37 cellular contexts compared by ENCODE assay signal in genomic region chr4:136336479-136336878, GRCh38.
"Had no signal": no experiment of that assay in that cellular context is flagged by ENCODE, and none has a peak within 500 bp of the region (broad histone marks: within the 10 kb centered on the region; RNA-seq: fewer than 3 reads in every experiment).

No MANE protein-coding gene starts in this region.

- H3K27ac ChIP-seq: adrenal gland, ascending aorta, breast epithelium, cardiac muscle cell, colonic mucosa, dorsolateral prefrontal cortex, WERI-Rb-1 had no signal

- H3K27me3 Mint-ChIP-seq: activated B cell treated with CpG ODN at 0.5 μM for 24 hours; activated CD4-positive, alpha-beta memory T cell treated with anti-CD3 and anti-CD28 coated beads for 36 hours; activated CD4-positive, alpha-beta T cell treated with anti-CD3 and anti-CD28 coated beads for 36 hours; activated CD4-positive, alpha-beta T cell treated with anti-CD3 and anti-CD28 coated beads, Interleukin-2, amount 10 ng/mL, durations not matched to agents 24 days and 14 days; activated CD8-positive, alpha-beta memory T cell treated with anti-CD3 and anti-CD28 coated beads, Interleukin-2, amount 10 ng/mL, durations not matched to agents 7 days and 5 days; activated naive CD4-positive, alpha-beta T cell treated with anti-CD3 and anti-CD28 coated beads, Interleukin-2, amount 50 U/mL, for 24 hours; activated naive CD8-positive, alpha-beta T cell treated with anti-CD3 and anti-CD28 coated beads for 36 hours; activated naive CD8-positive, alpha-beta T cell treated with anti-CD3 and anti-CD28 coated beads, Interleukin-2, amount 50 U/mL, for 24 hours; dendritic cell treated with granulocyte-macrophage colony-stimulating factor and Interleukin-4, amounts not matched to agents 40 ng/mL and 50 ng/mL, for 4 days; T-helper 17 cell had no signal

- DNase-seq: activated B cell treated with CpG ODN at 0.5 μM for 24 hours; activated CD4-positive, alpha-beta memory T cell treated with anti-CD3 and anti-CD28 coated beads for 36 hours; activated CD4-positive, alpha-beta T cell treated with anti-CD3 and anti-CD28 coated beads for 36 hours; activated CD4-positive, alpha-beta T cell treated with anti-CD3 and anti-CD28 coated beads, Interleukin-2, amount 10 ng/mL, durations not matched to agents 24 days and 14 days; activated CD8-positive, alpha-beta memory T cell treated with anti-CD3 and anti-CD28 coated beads, Interleukin-2, amount 10 ng/mL, durations not matched to agents 7 days and 5 days; activated CD8-positive, alpha-beta memory T cell treated with anti-CD3 and anti-CD28 coated beads, Interleukin-2, amount 50 U/mL, for 4 hours; activated CD8-positive, alpha-beta T cell treated with anti-CD3 and anti-CD28 coated beads, Interleukin-2, amount 10 ng/mL, durations not matched to agents 7 days and 5 days; activated effector memory CD4-positive, alpha-beta T cell treated with anti-CD3 and anti-CD28 coated beads, Interleukin-2, amount 50 U/mL, for 16 hours; activated naive CD4-positive, alpha-beta T cell treated with anti-CD3 and anti-CD28 coated beads for 36 hours; activated naive CD8-positive, alpha-beta T cell treated with anti-CD3 and anti-CD28 coated beads for 36 hours; activated naive CD8-positive, alpha-beta T cell treated with anti-CD3 and anti-CD28 coated beads, Interleukin-2, amount 50 U/mL, for 24 hours; activated T-cell treated with anti-CD3 and anti-CD28 coated beads, Interleukin-2, amount 50 U/mL, for 1 hour; activated T-cell treated with anti-CD3 and anti-CD28 coated beads, Interleukin-2, amount 50 U/mL, for 48 hours; adrenal gland; amygdala; central memory CD4-positive, alpha-beta T cell; cerebellar nuclear complex; colonic mucosa; dorsolateral prefrontal cortex; effector memory CD4-positive, alpha-beta T cell; endodermal cell; foreskin fibroblast; T-helper 1 cell; T-helper 17 cell; T1000; WERI-Rb-1 had no signal

- H3K4me3 Mint-ChIP-seq: activated B cell treated with CpG ODN at 0.5 μM for 24 hours; activated CD4-positive, alpha-beta memory T cell treated with anti-CD3 and anti-CD28 coated beads for 36 hours; activated CD4-positive, alpha-beta T cell treated with anti-CD3 and anti-CD28 coated beads for 36 hours; activated CD4-positive, alpha-beta T cell treated with anti-CD3 and anti-CD28 coated beads, Interleukin-2, amount 10 ng/mL, durations not matched to agents 24 days and 14 days; activated CD8-positive, alpha-beta memory T cell treated with anti-CD3 and anti-CD28 coated beads, Interleukin-2, amount 10 ng/mL, durations not matched to agents 7 days and 5 days; activated CD8-positive, alpha-beta T cell treated with anti-CD3 and anti-CD28 coated beads, Interleukin-2, amount 10 ng/mL, durations not matched to agents 7 days and 5 days; activated naive CD4-positive, alpha-beta T cell treated with anti-CD3 and anti-CD28 coated beads for 36 hours; activated naive CD4-positive, alpha-beta T cell treated with anti-CD3 and anti-CD28 coated beads, Interleukin-2, amount 50 U/mL, for 24 hours; activated naive CD8-positive, alpha-beta T cell treated with anti-CD3 and anti-CD28 coated beads for 36 hours; activated naive CD8-positive, alpha-beta T cell treated with anti-CD3 and anti-CD28 coated beads, Interleukin-2, amount 50 U/mL, for 24 hours; activated T-helper 1 cell treated with anti-CD3 and anti-CD28 coated beads, Interleukin-12 subunit alpha, Interleukin-12 subunit beta, Interleukin-2, Interleukin-4 antibody, amounts not matched to agents 30 ng/mL and 10 ng/mL and 1 ng/mL, durations not matched to agents 14 hours and 24 hours and 36 hours; brain; dendritic cell treated with granulocyte-macrophage colony-stimulating factor and Interleukin-4, amounts not matched to agents 40 ng/mL and 50 ng/mL, for 4 days; endodermal cell; T-helper 17 cell; T-helper 2 cell treated with Interferon-gamma antibody and Interleukin-4, amounts not matched to agents 5 μg/mL and 100 μg/mL, for 36 hours had no signal

- H3K4me3 ChIP-seq: adrenal gland, ascending aorta, breast epithelium, cardiac muscle cell, colonic mucosa, dorsolateral prefrontal cortex had no signal

- H3K27ac Mint-ChIP-seq: activated B cell treated with CpG ODN at 0.5 μM for 24 hours; activated CD4-positive, alpha-beta memory T cell treated with anti-CD3 and anti-CD28 coated beads for 36 hours; activated CD4-positive, alpha-beta T cell treated with anti-CD3 and anti-CD28 coated beads for 36 hours; activated CD4-positive, alpha-beta T cell treated with anti-CD3 and anti-CD28 coated beads, Interleukin-2, amount 10 ng/mL, durations not matched to agents 24 days and 14 days; activated CD8-positive, alpha-beta memory T cell treated with anti-CD3 and anti-CD28 coated beads, Interleukin-2, amount 10 ng/mL, durations not matched to agents 7 days and 5 days; activated CD8-positive, alpha-beta T cell treated with anti-CD3 and anti-CD28 coated beads, Interleukin-2, amount 10 ng/mL, durations not matched to agents 7 days and 5 days; activated naive CD4-positive, alpha-beta T cell treated with anti-CD3 and anti-CD28 coated beads for 36 hours; activated naive CD4-positive, alpha-beta T cell treated with anti-CD3 and anti-CD28 coated beads, Interleukin-2, amount 50 U/mL, for 24 hours; activated naive CD8-positive, alpha-beta T cell treated with anti-CD3 and anti-CD28 coated beads for 36 hours; activated naive CD8-positive, alpha-beta T cell treated with anti-CD3 and anti-CD28 coated beads, Interleukin-2, amount 50 U/mL, for 24 hours; activated T-helper 1 cell treated with anti-CD3 and anti-CD28 coated beads, Interleukin-12 subunit alpha, Interleukin-12 subunit beta, Interleukin-2, Interleukin-4 antibody, amounts not matched to agents 30 ng/mL and 10 ng/mL and 1 ng/mL, durations not matched to agents 14 hours and 24 hours and 36 hours; activated T-helper 2 cell treated with anti-CD3 and anti-CD28 coated beads, Interferon-gamma antibody, Interleukin-2, Interleukin-4, amounts not matched to agents 10 μg/mL and 5 μg/mL and 100 μg/mL, durations not matched to agents 14 hours and 24 hours and 36 hours; brain; dendritic cell treated with granulocyte-macrophage colony-stimulating factor and Interleukin-4, amounts not matched to agents 40 ng/mL and 50 ng/mL, for 4 days; endodermal cell; T-helper 17 cell; T-helper 2 cell treated with Interferon-gamma antibody and Interleukin-4, amounts not matched to agents 5 μg/mL and 100 μg/mL, for 36 hours had no signal

- H3K36me3 Mint-ChIP-seq: activated CD4-positive, alpha-beta memory T cell treated with anti-CD3 and anti-CD28 coated beads for 36 hours; activated CD8-positive, alpha-beta memory T cell treated with anti-CD3 and anti-CD28 coated beads, Interleukin-2, amount 10 ng/mL, durations not matched to agents 7 days and 5 days; activated naive CD4-positive, alpha-beta T cell treated with anti-CD3 and anti-CD28 coated beads, Interleukin-2, amount 50 U/mL, for 24 hours; activated naive CD8-positive, alpha-beta T cell treated with anti-CD3 and anti-CD28 coated beads for 36 hours; brain had no signal

- ATAC-seq: activated CD4-positive, alpha-beta T cell treated with anti-CD3 and anti-CD28 coated beads for 36 hours; activated CD4-positive, CD25-positive, alpha-beta regulatory T cell treated with anti-CD3 and anti-CD28 coated beads, Interleukin-2, amount 50 U/mL, for 24 hours; activated CD8-positive, alpha-beta memory T cell treated with anti-CD3 and anti-CD28 coated beads, Interleukin-2, amount 10 ng/mL, durations not matched to agents 7 days and 5 days; activated CD8-positive, alpha-beta T cell treated with anti-CD3 and anti-CD28 coated beads, Interleukin-2, amount 10 ng/mL, durations not matched to agents 7 days and 5 days; activated naive CD8-positive, alpha-beta T cell treated with anti-CD3 and anti-CD28 coated beads, Interleukin-2, amount 50 U/mL, for 24 hours; esophagus mucosa; T-helper 17 cell had no signal

- H3K4me1 ChIP-seq: adrenal gland, ascending aorta, breast epithelium, colonic mucosa had no signal

- H3K9me3 Mint-ChIP-seq: activated T-helper 1 cell treated with anti-CD3 and anti-CD28 coated beads, Interleukin-12 subunit alpha, Interleukin-12 subunit beta, Interleukin-2, Interleukin-4 antibody, amounts not matched to agents 30 ng/mL and 10 ng/mL and 1 ng/mL, durations not matched to agents 14 hours and 24 hours and 36 hours; dendritic cell treated with granulocyte-macrophage colony-stimulating factor and Interleukin-4, amounts not matched to agents 40 ng/mL and 50 ng/mL, for 4 days had no signal

- H3K27me3 ChIP-seq: adrenal gland, ascending aorta, breast epithelium, cardiac muscle cell, colonic mucosa, dorsolateral prefrontal cortex had no signal

- H3K36me3 ChIP-seq: adrenal gland, ascending aorta, breast epithelium, cardiac muscle cell, colonic mucosa, WERI-Rb-1 had no signal

- H3K9me3 ChIP-seq: adrenal gland, ascending aorta, breast epithelium, colonic mucosa had no signal

- H3K4me1 Mint-ChIP-seq: activated B cell treated with CpG ODN at 0.5 μM for 24 hours; activated CD4-positive, alpha-beta T cell treated with anti-CD3 and anti-CD28 coated beads for 36 hours; activated CD4-positive, alpha-beta T cell treated with anti-CD3 and anti-CD28 coated beads, Interleukin-2, amount 10 ng/mL, durations not matched to agents 24 days and 14 days; activated CD8-positive, alpha-beta memory T cell treated with anti-CD3 and anti-CD28 coated beads, Interleukin-2, amount 10 ng/mL, durations not matched to agents 7 days and 5 days; activated naive CD4-positive, alpha-beta T cell treated with anti-CD3 and anti-CD28 coated beads, Interleukin-2, amount 50 U/mL, for 24 hours; activated naive CD8-positive, alpha-beta T cell treated with anti-CD3 and anti-CD28 coated beads for 36 hours; activated naive CD8-positive, alpha-beta T cell treated with anti-CD3 and anti-CD28 coated beads, Interleukin-2, amount 50 U/mL, for 24 hours; brain; endodermal cell; T-helper 17 cell had no signal
